In the genomic region with DNA sequence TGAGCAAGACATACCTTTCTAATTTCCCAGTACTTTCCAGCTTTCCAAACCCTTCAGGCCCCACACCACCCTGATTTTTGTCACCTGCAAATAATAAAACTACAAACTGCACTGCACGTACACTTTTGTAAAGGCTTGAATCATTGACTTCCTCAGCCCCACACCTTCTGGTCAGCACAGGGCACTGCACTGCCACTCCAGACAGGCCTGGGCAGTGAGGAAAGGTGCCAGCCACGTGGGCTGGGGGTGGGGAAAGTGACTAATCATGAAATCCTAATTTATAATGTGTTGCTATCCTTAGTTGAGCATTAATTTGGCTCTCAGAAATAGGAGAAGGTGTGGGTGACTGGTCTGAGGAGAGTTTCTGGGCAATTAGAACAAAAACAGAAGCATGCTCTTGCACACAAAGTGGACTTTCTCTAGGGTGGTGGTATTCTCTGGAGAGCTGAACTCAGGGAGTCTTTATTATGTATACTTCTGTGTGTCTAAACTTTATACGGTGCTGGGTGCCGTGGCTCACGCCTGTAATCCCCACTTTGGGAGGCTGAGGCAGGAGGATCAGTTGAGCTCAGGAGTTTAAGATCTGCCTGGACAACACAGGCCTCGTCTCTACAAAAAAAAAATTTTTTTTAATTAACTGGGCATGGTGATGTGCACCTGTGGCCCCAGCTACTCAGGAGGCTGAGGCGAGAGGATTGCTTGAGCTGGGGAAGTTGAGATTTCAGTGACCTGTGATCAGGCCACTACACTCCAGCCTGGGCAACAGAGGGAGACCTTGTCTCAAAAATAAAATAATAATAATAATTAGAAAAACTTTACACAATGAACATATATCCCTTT, we compare ENCODE assay signal across 12 cellular contexts. TPM values are rescaled to one million over a fixed set of nuclear protein-coding genes. Genes with fewer than 3 reads are reported as not detected.
DNase-seq lines count a peak whose midpoint lies in the region; ATAC-seq and TF ChIP-seq lines count a peak whose summit lies in the region.
"Had no signal": no experiment of that assay in that cellular context is flagged by ENCODE, and none has a peak within 500 bp of the region (broad histone marks: within the 10 kb centered on the region; RNA-seq: fewer than 3 reads in every experiment).

No MANE protein-coding gene starts in this region.

- H3K27ac Mint-ChIP-seq in neural progenitor cell (peak overlapping the region; percentile 84), T-helper 17 cell (no peak overlapping the region)
- H3K27ac Mint-ChIP-seq: activated naive CD8-positive, alpha-beta T cell treated with anti-CD3 and anti-CD28 coated beads for 36 hours had no signal

- no peaks in the 10 kb centered on the region for H3K9me3 ChIP-seq in PC-3 (ENCODE audit: low read length)
- H3K9me3 ChIP-seq in neural progenitor cell (ENCODE audit: low read depth) = no peaks in the 10 kb centered on the region
- no peaks in the 10 kb centered on the region for H3K9me3 ChIP-seq in T-helper 17 cell (ENCODE audit: control insufficient read depth, low read length, poor library complexity, severe bottlenecking)

- H3K4me3 ChIP-seq in PC-3 (ENCODE audit: low read length) (no peak overlapping the region), epithelial cell of proximal tubule (ENCODE audit: low read depth, low read length) (no peak overlapping the region), neural progenitor cell (no peak overlapping the region)

- TF ChIP-seq CTCF in C4-2B (conservative IDR thresholded peaks at IDR 0.05) (no peak; the same call in 1 of the 2 replicates), PC-3 (conservative IDR thresholded peaks at IDR 0.05; ENCODE audit: low read depth, low read length) (peak; percentile 49), epithelial cell of proximal tubule (conservative IDR thresholded peaks at IDR 0.05; ENCODE audit: low read depth, low read length) (peak; percentile 63), neural progenitor cell (IDR thresholded peaks at IDR 0.05) (peak; percentile 3)

- H3F3A ChIP-seq in PC-3 (ENCODE audit: low read length, unreplicated experiment) = no peaks in the 10 kb centered on the region
- peaks cover 10% of the 10 kb centered on the region for H3F3A ChIP-seq in neural progenitor cell (ENCODE audit: low read depth)

- H3K4me1 ChIP-seq in PC-3 (ENCODE audit: insufficient read depth, low read length) (peaks cover 23% of the 10 kb centered on the region), neural progenitor cell (peaks cover 21% of the 10 kb centered on the region)

- H3K27me3 Mint-ChIP-seq in neural progenitor cell (ENCODE audit: insufficient read depth, low read depth) (peaks cover 2% of the 10 kb centered on the region), T-helper 17 cell (peaks cover 15% of the 10 kb centered on the region)
- H3K27me3 Mint-ChIP-seq: activated naive CD8-positive, alpha-beta T cell treated with anti-CD3 and anti-CD28 coated beads for 36 hours had no signal

- intact Hi-C loops in PC-3 (cut with micrococcal nuclease) = loop anchor here (5.0 kb wide), 1 partner anchor 227 kb away; no protein-coding TSS in a partner anchor

- no peaks in the 10 kb centered on the region for H3K9me3 Mint-ChIP-seq in neural progenitor cell
- H3K9me3 Mint-ChIP-seq: activated naive CD8-positive, alpha-beta T cell treated with anti-CD3 and anti-CD28 coated beads for 36 hours had no signal

- H3K4me2 ChIP-seq in PC-3 (ENCODE audit: low read length) (peak overlapping the region; percentile 21; the same call in 1 of the 2 replicates), neural progenitor cell (no peak overlapping the region)

- H3K4me3 Mint-ChIP-seq in neural progenitor cell (no peak overlapping the region), T-helper 17 cell (no peak overlapping the region)
- H3K4me3 Mint-ChIP-seq: activated naive CD8-positive, alpha-beta T cell treated with anti-CD3 and anti-CD28 coated beads for 36 hours had no signal

- H3K4me1 Mint-ChIP-seq in neural progenitor cell (peaks cover 49% of the 10 kb centered on the region), T-helper 17 cell (no peaks in the 10 kb centered on the region)
- H3K4me1 Mint-ChIP-seq: activated naive CD8-positive, alpha-beta T cell treated with anti-CD3 and anti-CD28 coated beads for 36 hours had no signal

- peak overlapping the region; percentile 52 for H2AFZ ChIP-seq in PC-3 (ENCODE audit: low read length)
- H2AFZ ChIP-seq in neural progenitor cell (replicated peaks) = no peak overlapping the region

- 0 out of 2 replicates have a peak overlapping the region, but pooled peaks have one; percentile 15 for H3K9ac ChIP-seq in PC-3 (ENCODE audit: low read length)
- no peak overlapping the region for H3K9ac ChIP-seq in neural progenitor cell

- H3K9me2 ChIP-seq in PC-3 (replicated peaks; ENCODE audit: low read length) = no peaks in the 10 kb centered on the region

- DNase-seq in PC-3 (peak; percentile 59), epithelial cell of proximal tubule (ENCODE audit: low read depth) (peak; percentile 64), neural progenitor cell (ENCODE audit: low spot score) (no peak), T-helper 17 cell (no peak)
- DNase-seq: activated naive CD8-positive, alpha-beta T cell treated with anti-CD3 and anti-CD28 coated beads for 36 hours; NCI-H1092 treated with DMSO at 0.1 percent for 48 hours; stimulated activated CD4-positive, alpha-beta T cell treated with anti-CD3 and anti-CD28 coated beads, Interleukin-1b, Interleukin-23, amount 100 ng/mL, for 48 hours; T-helper 9 cell had no signal

- no peaks in the 10 kb centered on the region for H3K79me2 ChIP-seq in PC-3 (ENCODE audit: low read length)
- no peaks in the 10 kb centered on the region for H3K79me2 ChIP-seq in neural progenitor cell (ENCODE audit: low read depth)

- ATAC-seq in PC-3 (peak; percentile 75), HG03460 (IDR thresholded peaks at IDR 0.05; ENCODE audit: unreplicated experiment) (no peak), GM21529 (IDR thresholded peaks at IDR 0.05; ENCODE audit: unreplicated experiment) (no peak), T-helper 17 cell (no peak), HG02870 (IDR thresholded peaks at IDR 0.05; ENCODE audit: unreplicated experiment) (no peak)

- no peaks in the 10 kb centered on the region for H3K27me3 ChIP-seq in PC-3 (ENCODE audit: low read length)
- no peaks in the 10 kb centered on the region for H3K27me3 ChIP-seq in neural progenitor cell

- H3K27ac ChIP-seq in C4-2B (peak overlapping the region; percentile 61), PC-3 (ENCODE audit: low read length) (peak overlapping the region; percentile 36), neural progenitor cell (no peak overlapping the region)

- BruUV-seq in PC-3 (replicated peaks; lab: Mats Ljungman, UMichigan) = no TSS peak

- H3K36me3 ChIP-seq in PC-3 (ENCODE audit: low read depth, low read length) (no peaks in the 10 kb centered on the region), neural progenitor cell (no peaks in the 10 kb centered on the region)

- H3K36me3 Mint-ChIP-seq in neural progenitor cell (no peaks in the 10 kb centered on the region), T-helper 17 cell (ENCODE audit: low read depth) (no peaks in the 10 kb centered on the region)
- H3K36me3 Mint-ChIP-seq: activated naive CD8-positive, alpha-beta T cell treated with anti-CD3 and anti-CD28 coated beads for 36 hours had no signal

- CTCF ChIA-PET in PC-3 (lab: Charles Lee) = interaction anchor here (0.6 kb wide), 1 partner anchor 24 kb away, joined by 3 read pairs; no protein-coding TSS in a partner anchor

- H4K20me1 ChIP-seq in PC-3 (ENCODE audit: low read length) = no peaks in the 10 kb centered on the region
- H4K20me1 ChIP-seq in neural progenitor cell (ENCODE audit: low read depth) = no peaks in the 10 kb centered on the region

- POLR2A ChIA-PET in PC-3 (lab: Charles Lee; ENCODE audit: unreplicated experiment) = no interaction called here

RNA-seq across cellular contexts. Expression of gene FLNB, which starts 58.2 kb away (rescaled TPM):
- 505 and 546 TPM in 2 replicates for total RNA-seq in PC-3 (2014; rRNA removed)
- 223 and 264 TPM in 2 replicates for total RNA-seq in epithelial cell of proximal tubule
- 32.0 and 54.9 TPM in 2 replicates for total RNA-seq in neural progenitor cell (ENCODE audit: low replicate concordance)
- total RNA-seq in T-helper 17 cell = 10 to 100 TPM; 41.1 to 42.5 TPM

Comparison
In these comparisons a context has a peak if more than half of its experiments do, and no peak if none do; other contexts are left out.
1. DNase-seq: peak in PC-3 (single experiment) and epithelial cell of proximal tubule (single experiment); none in neural progenitor cell (single experiment) and T-helper 17 cell (0 of 3).